In genomic region chr18:63366270-63366990, GRCh38 we compare ENCODE assay signal across 8 cellular contexts. TPM values are rescaled to one million over a fixed set of nuclear protein-coding genes. Genes with fewer than 3 reads are reported as not detected.
A peak's percentile ranks its signal among the peaks of the same experiment; 100 is the strongest.
DNase-seq lines count a peak whose midpoint lies in the region; ATAC-seq and TF ChIP-seq lines count a peak whose summit lies in the region.

No MANE protein-coding gene starts in this region.

- TF ChIP-seq EP300 in suprapubic skin (IDR thresholded peaks at IDR 0.05): no peak

- H3K4me3 ChIP-seq in Peyer's patch: peak overlapping the region; percentile 71 to 92 (median 78)
- peak overlapping the region; percentile 98 for H3K4me3 ChIP-seq in suprapubic skin

- peak; percentile 36 for DNase-seq in Ammon's horn (ENCODE audit: low spot score)
- peak; percentile 64 to 84 (median 74) for DNase-seq in Peyer's patch
- peak; percentile 46 for DNase-seq in activated gamma-delta T cell (lab: John Stamatoyannopoulos, UW)
- DNase-seq in foreskin melanocyte: peak; percentile 28
- DNase-seq in occipital lobe (lab: John Stamatoyannopoulos, UW): peak; percentile 24
- peak; percentile 80 to 86 for DNase-seq in suprapubic skin (ENCODE audit: low spot score in 2 of 2)

- TF ChIP-seq CTCF in Peyer's patch (IDR thresholded peaks at IDR 0.05): no peak
- no peak for TF ChIP-seq CTCF in suprapubic skin (IDR thresholded peaks at IDR 0.05)

- H3K27me3 ChIP-seq in Peyer's patch: no peaks in the 10 kb centered on the region
- no peaks in the 10 kb centered on the region for H3K27me3 ChIP-seq in suprapubic skin

- TF ChIP-seq POLR2A in Peyer's patch (IDR thresholded peaks at IDR 0.05) (no peak), suprapubic skin (IDR thresholded peaks at IDR 0.05) (no peak)

- WGBS in suprapubic skin: under 1% methylated on average over 27 of the region's 60 CpGs

- ATAC-seq in GM19025 (IDR thresholded peaks at IDR 0.05; ENCODE audit: low read depth, unreplicated experiment): peak; percentile 20
- peak; percentile 28 for ATAC-seq in HG03280 (IDR thresholded peaks at IDR 0.05; ENCODE audit: unreplicated experiment)

- H3K36me3 ChIP-seq in Peyer's patch (peaks cover 0 to 14% (median 0%) of the 10 kb centered on the region in 3 donors), suprapubic skin (peaks cover 13% of the 10 kb centered on the region)

- H3K4me1 ChIP-seq in Peyer's patch: peaks cover 0 to 10% (median 2%) of the 10 kb centered on the region in 4 donors
- H3K4me1 ChIP-seq in suprapubic skin: peaks cover 29% of the 10 kb centered on the region

- H3K9me3 ChIP-seq in Peyer's patch: no peaks in the 10 kb centered on the region
- no peaks in the 10 kb centered on the region for H3K9me3 ChIP-seq in suprapubic skin

- peak overlapping the region; percentile 87 to 99 (median 93) for H3K27ac ChIP-seq in Peyer's patch
- peak overlapping the region; percentile 99 for H3K27ac ChIP-seq in suprapubic skin

RNA-seq across cellular contexts. Expression of gene KDSR, which starts 0.6 kb away (rescaled TPM):
- total RNA-seq in Peyer's patch: 10 to 100 TPM in 3 of 4 donors, 1 to 10 TPM in 1; 7.4 to 33.2 (median 31.6) TPM
- total RNA-seq in occipital lobe: 12.2 TPM
- total RNA-seq in suprapubic skin: 100 to 1,000 TPM in 1 of 4 donors, 10 to 100 TPM in 3; 65.4 to 115 (median 79.7) TPM

RNA-seq across cellular contexts. Expression of gene BCL2, which starts 46.9 kb away (rescaled TPM):
- total RNA-seq in Peyer's patch (10 to 100 TPM; 16.2 to 54.5 (median 20.7) TPM), occipital lobe (30.6 TPM), suprapubic skin (10 to 100 TPM; 10.7 to 37.3 (median 24.2) TPM)

RNA-seq across cellular contexts. Expression of gene VPS4B, which starts 55.8 kb away (rescaled TPM):
- total RNA-seq in Peyer's patch (10 to 100 TPM; 34.7 to 68.7 (median 47.0) TPM), occipital lobe (41.0 TPM), suprapubic skin (10 to 100 TPM; 43.7 to 49.8 (median 44.6) TPM)

Comparison
In these comparisons a context has a peak if more than half of its experiments do, and no peak if none do; other contexts are left out.
1. Peak in every context shown above with its lines: DNase-seq, ATAC-seq, H3K4me3 ChIP-seq and H3K27ac ChIP-seq.
2. DNase-seq: peak in every context shown above with its lines; median percentile 83 in suprapubic skin; 74 in Peyer's patch; 46 in activated gamma-delta T cell; 36 in Ammon's horn; 28 in foreskin melanocyte; 24 in occipital lobe.